ENCODE assay signal across 3 cellular contexts in the genomic region with DNA sequence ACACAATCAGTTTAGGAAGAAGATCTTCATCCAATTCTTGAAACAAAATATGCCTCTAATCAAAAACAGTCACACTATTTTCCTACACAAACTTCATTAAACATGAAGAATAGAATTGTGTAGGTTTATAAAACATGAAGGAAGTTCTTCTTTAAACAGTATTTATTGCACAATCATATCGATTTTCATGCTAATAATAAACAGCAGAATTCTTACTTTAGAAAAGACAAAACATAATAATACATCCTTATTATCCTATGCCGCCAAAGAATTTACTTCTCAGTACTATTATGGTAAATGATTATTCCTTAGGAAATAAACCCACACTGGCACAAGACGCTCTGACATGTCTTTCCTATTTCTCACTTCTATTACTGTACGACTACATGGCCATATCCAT.
TF ChIP-seq lines count a peak whose summit lies in the region.
"Not testable (repeated sequence)": the region's sequence is repeated elsewhere in the genome, so short reads cannot be mapped to it uniquely, and the experiment has no call there.

No MANE protein-coding gene starts in this region.

TF ChIP-seq in IMR-90, 13 proteins besides CTCF, POLR2A, EP300 and RAD21:
- TF ChIP-seq CEBPB (IDR thresholded peaks at IDR 0.05; ENCODE audit: low read depth, low read length), result peak; percentile 41; the same call in 1 of the 2 replicates

TF ChIP-seq in K562, 482 proteins besides CTCF, POLR2A, EP300 and RAD21:
- TF ChIP-seq CEBPG (CRISPR knock-in tag; IDR thresholded peaks at IDR 0.05), result not testable (repeated sequence)
- peak in 1 of 2 experiments; percentile 74; a peak in 2 of 4 replicates for TF ChIP-seq CEBPG (tag; conservative IDR thresholded peaks at IDR 0.05 in 1 of 2, IDR thresholded peaks at IDR 0.05 in 1 of 2)
- TF ChIP-seq CEBPB (tag; IDR thresholded peaks at IDR 0.05), result peak; percentile 62

TF ChIP-seq in HepG2, 621 proteins besides CTCF, POLR2A, EP300 and RAD21:
- 0 out of 2 replicates have a peak, but pooled peaks have one; percentile 8 for TF ChIP-seq CEBPB (IDR thresholded peaks at IDR 0.05; ENCODE audit: borderline replicate concordance, low read depth, low read length)
